28 cellular contexts compared by ENCODE assay signal in the genomic region with DNA sequence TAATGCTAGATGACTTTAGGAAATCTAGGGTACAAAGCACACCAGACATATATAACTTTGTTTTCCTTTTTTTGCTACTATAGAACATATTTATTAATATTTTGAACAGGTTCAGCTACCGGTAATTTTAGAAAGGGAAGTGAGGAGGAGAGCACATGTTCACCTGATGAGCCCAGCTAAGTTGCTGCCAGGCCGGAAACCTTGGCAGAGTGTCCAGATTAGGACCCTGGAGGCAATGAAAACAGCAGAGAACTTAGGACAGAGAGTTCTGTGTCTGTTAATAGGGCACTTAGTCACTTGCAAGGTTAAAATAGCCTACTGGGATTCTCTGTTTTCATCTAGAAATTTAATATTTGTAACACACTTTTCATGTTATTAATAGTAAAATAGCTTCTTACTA.
DNase-seq lines count a peak whose midpoint lies in the region; ATAC-seq, FAIRE-seq and TF ChIP-seq lines count a peak whose summit lies in the region.
"Had no signal": no experiment of that assay in that cellular context is flagged by ENCODE, and none has a peak within 500 bp of the region (broad histone marks: within the 10 kb centered on the region; RNA-seq: fewer than 3 reads in every experiment).

No MANE protein-coding gene starts in this region.

- H3K36me3 Mint-ChIP-seq in HFFc6 (ENCODE audit: low read depth): no peaks in the 10 kb centered on the region; the same call in 1 of the 2 replicates
- H3K36me3 Mint-ChIP-seq: CD14-positive monocyte; CD4-positive, alpha-beta memory T cell; CD4-positive, CD25-positive, alpha-beta regulatory T cell; CD8-positive, alpha-beta memory T cell had no signal

- peak; percentile 68 for ATAC-seq in Right ventricle myocardium superior (ENCODE audit: poor library complexity)
- no peak for ATAC-seq in left cardiac atrium
- peak; percentile 86 for ATAC-seq in left ventricle myocardium superior

- FAIRE-seq in GM12891 (lab: Jason Lieb, UNC): no peak
- FAIRE-seq: A204.1, G401.6, GM12892, GM18507, GM19239 had no signal

- H3K4me1 Mint-ChIP-seq in HFFc6 (ENCODE audit: low read depth): no peaks in the 10 kb centered on the region
- H3K4me1 Mint-ChIP-seq: CD14-positive monocyte; CD4-positive, alpha-beta memory T cell; CD4-positive, CD25-positive, alpha-beta regulatory T cell; CD8-positive, alpha-beta memory T cell had no signal

- H3K27ac Mint-ChIP-seq in HFFc6: no peak overlapping the region
- H3K27ac Mint-ChIP-seq: CD14-positive monocyte; CD4-positive, alpha-beta memory T cell; CD4-positive, CD25-positive, alpha-beta regulatory T cell; CD8-positive, alpha-beta memory T cell had no signal

- TF ChIP-seq POLR2A in GM12891 (IDR thresholded peaks at IDR 0.05; ENCODE audit: low read depth, low read length): no peak

- no peak overlapping the region for H3K4me3 Mint-ChIP-seq in HFFc6
- H3K4me3 Mint-ChIP-seq: CD14-positive monocyte; CD4-positive, alpha-beta memory T cell; CD4-positive, CD25-positive, alpha-beta regulatory T cell; CD8-positive, alpha-beta memory T cell had no signal

- TF ChIP-seq CTCF in HFFc6 (IDR thresholded peaks at IDR 0.05): no peak

- peak; percentile 30 for DNase-seq in Right ventricle myocardium superior
- DNase-seq in left cardiac atrium: no peak
- peak; percentile 28 for DNase-seq in left ventricle myocardium superior
- no peak for DNase-seq in cardiac septum (ENCODE audit: low spot score)
- DNase-seq in SK-MEL-5 (ENCODE audit: low read depth, low spot score): peak; percentile 17
- peak; percentile 32 for DNase-seq in foreskin melanocyte
- no peak for DNase-seq in HFFc6
- DNase-seq in GM12891 (ENCODE audit: insufficient read length, low spot score): no peak
- DNase-seq: 8988T; ACHN; BE2C; C1 segment of cervical spinal cord; CD4-positive, alpha-beta memory T cell; CD4-positive, CD25-positive, alpha-beta regulatory T cell; CD8-positive, alpha-beta memory T cell; COR-L47; DMS 273 treated with DMSO at 0.1 percent for 48 hours; DMS153; DMS79; DND-41; EL; GF-D8 had no signal

- peaks cover 26% of the 10 kb centered on the region for H3K9me3 Mint-ChIP-seq in HFFc6

- in situ Hi-C loops in SK-MEL-5 (cut with HindIII; ENCODE audit: low pct_unique_long_range_greater_than_20kb, low sequenced_read_pairs): no loop called here

- no peaks in the 10 kb centered on the region for H3K27me3 Mint-ChIP-seq in HFFc6 (ENCODE audit: insufficient read depth)
- H3K27me3 Mint-ChIP-seq: CD4-positive, CD25-positive, alpha-beta regulatory T cell; CD8-positive, alpha-beta memory T cell had no signal

- intact Hi-C loops in Right ventricle myocardium superior (cut with DNase I) (no loop called here), left cardiac atrium (cut with DNase I) (no loop called here), left ventricle myocardium superior (cut with micrococcal nuclease) (no loop called here), cardiac septum (cut with DNase I) (no loop called here)

TF ChIP-seq in GM12891, 5 proteins besides CTCF, POLR2A, EP300 and RAD21:
- TF ChIP-seq TAF1 (IDR thresholded peaks at IDR 0.05; ENCODE audit: low read depth, low read length) (no peak), PAX5 (IDR thresholded peaks at IDR 0.05; ENCODE audit: insufficient read depth, low read length, severe bottlenecking) (no peak), POU2F2 (IDR thresholded peaks at IDR 0.05; ENCODE audit: low read depth, low read length) (no peak), SPI1 (IDR thresholded peaks at IDR 0.05; ENCODE audit: low read depth, low read length) (no peak), POLR2AphosphoS5 (IDR thresholded peaks at IDR 0.05; ENCODE audit: low read depth, low read length) (no peak)
TF ChIP-seq in GM12891: peak in this region for 0.

Comparison
In these comparisons a context has a peak if more than half of its experiments do, and no peak if none do; other contexts are left out.
1. ATAC-seq: peak in Right ventricle myocardium superior (single experiment) and left ventricle myocardium superior (single experiment); none in left cardiac atrium (0 of 2).
2. DNase-seq: peak in Right ventricle myocardium superior (single experiment), left ventricle myocardium superior (single experiment), SK-MEL-5 (single experiment) and foreskin melanocyte (single experiment); none in left cardiac atrium (single experiment), cardiac septum (single experiment), HFFc6 (single experiment) and GM12891 (single experiment).